ENCODE assay signal across 8 cellular contexts in the genomic region with DNA sequence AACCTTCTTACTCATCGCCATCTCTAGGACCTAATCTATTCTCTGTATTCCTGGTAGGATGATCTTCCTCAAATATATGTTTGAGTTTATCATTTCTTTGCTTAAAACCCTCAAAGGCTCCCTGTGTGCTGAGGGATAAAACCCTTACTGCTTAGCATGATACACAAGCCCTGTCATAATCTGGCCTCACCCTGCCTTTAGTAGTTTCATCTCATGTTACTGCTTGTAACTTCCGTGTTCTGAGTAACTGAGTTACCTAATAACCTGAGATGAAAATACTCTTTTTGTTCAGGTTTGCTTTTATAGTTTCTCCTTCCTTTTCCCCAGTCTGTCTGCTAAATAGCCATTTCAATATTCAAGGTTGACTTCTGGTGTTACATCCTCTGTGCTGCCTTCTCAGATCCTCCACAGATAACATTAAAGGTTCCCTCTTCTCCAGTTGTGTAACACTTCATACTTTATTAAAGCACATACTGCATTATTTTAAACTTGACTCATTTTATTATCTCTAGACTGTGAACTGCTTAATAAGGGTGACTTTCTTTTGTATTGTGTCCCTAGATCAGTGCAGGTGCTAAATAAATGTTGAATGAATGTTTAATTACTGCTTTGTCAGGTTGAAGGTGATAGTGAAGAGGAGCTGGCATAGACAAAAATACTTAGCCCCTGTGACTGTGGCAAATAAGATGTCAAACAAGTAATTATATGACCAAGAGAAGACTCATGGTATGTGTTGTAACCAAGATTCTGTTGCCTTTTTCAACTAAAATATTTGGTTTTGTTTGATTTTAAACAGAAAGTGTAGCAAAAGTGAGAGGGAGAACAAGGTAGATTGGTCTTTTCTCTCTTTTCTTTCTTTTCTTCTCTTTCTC. TPM values are rescaled to one million over a fixed set of nuclear protein-coding genes. Genes with fewer than 3 reads are reported as not detected.
A peak's percentile ranks its signal among the peaks of the same experiment; 100 is the strongest.
DNase-seq lines count a peak whose midpoint lies in the region; ATAC-seq and TF ChIP-seq lines count a peak whose summit lies in the region.

No MANE protein-coding gene starts in this region.

- H3K4me3 ChIP-seq in breast epithelium (no peak overlapping the region), muscle layer of duodenum (ENCODE audit: low read depth in 1 of 2, low read length in 2 of 2) (no peak overlapping the region), ovary (no peak overlapping the region)

- peak; percentile 58 for ATAC-seq in HG03432 (IDR thresholded peaks at IDR 0.05; ENCODE audit: unreplicated experiment)
- no peak for ATAC-seq in HG03521 (IDR thresholded peaks at IDR 0.05; ENCODE audit: unreplicated experiment)
- no peak for ATAC-seq in HG03439 (IDR thresholded peaks at IDR 0.05; ENCODE audit: unreplicated experiment)

- H3K27me3 ChIP-seq in breast epithelium (no peaks in the 10 kb centered on the region), muscle layer of duodenum (ENCODE audit: low read depth, low read length) (no peaks in the 10 kb centered on the region), ovary (no peaks in the 10 kb centered on the region)

- WGBS in ovary, 3 donors = 73 to 85% (median 84%) methylated on average over 2 of the region's 2 CpGs

- TF ChIP-seq CTCF in breast epithelium (IDR thresholded peaks at IDR 0.05) = no peak
- TF ChIP-seq CTCF in ovary (IDR thresholded peaks at IDR 0.05) = no peak

- no peak for TF ChIP-seq EP300 in ovary (IDR thresholded peaks at IDR 0.05)

- DNase-seq in ELR (ENCODE audit: low read depth) (peak; percentile 15), breast epithelium (ENCODE audit: low spot score in 2 of 2) (no peak), NCI-H1092 (lab: John Stamatoyannopoulos, UW) (no peak), ovary (no peak)

- no peaks in the 10 kb centered on the region for H3K36me3 ChIP-seq in breast epithelium
- H3K36me3 ChIP-seq in muscle layer of duodenum (ENCODE audit: control insufficient read depth in 1 of 2, insufficient read depth in 2 of 2, low read length in 2 of 2) = peaks cover 0 to 4% of the 10 kb centered on the region in 2 donors
- H3K36me3 ChIP-seq in ovary = no peaks in the 10 kb centered on the region

- peaks cover 0 to 8% of the 10 kb centered on the region in 2 donors for H3K4me1 ChIP-seq in breast epithelium
- peaks cover 5 to 33% of the 10 kb centered on the region in 2 donors for H3K4me1 ChIP-seq in muscle layer of duodenum (ENCODE audit: control insufficient read depth in 1 of 2, insufficient read depth in 2 of 2, low read length in 2 of 2)
- peaks cover 4% of the 10 kb centered on the region for H3K4me1 ChIP-seq in ovary (ENCODE audit: insufficient read depth)

- no peak for TF ChIP-seq POLR2A in breast epithelium (IDR thresholded peaks at IDR 0.05)
- TF ChIP-seq POLR2A in ovary (IDR thresholded peaks at IDR 0.05) = no peak

- intact Hi-C loops in breast epithelium (cut with DNase I; ENCODE audit: low total_unique reads) (no loop called here), ovary (cut with DNase I) (no loop called here)

- H3K27ac ChIP-seq in breast epithelium = peak overlapping the region; percentile 73 to 86
- H3K27ac ChIP-seq in muscle layer of duodenum (ENCODE audit: low read length) = peak overlapping the region; percentile 53
- H3K27ac ChIP-seq in ovary = no peak overlapping the region

- H3K9me3 ChIP-seq in breast epithelium (no peaks in the 10 kb centered on the region), muscle layer of duodenum (ENCODE audit: control insufficient read depth in 1 of 2, low read length in 2 of 2) (no peaks in the 10 kb centered on the region), ovary (no peaks in the 10 kb centered on the region)

RNA-seq across cellular contexts. Expression of gene NFAT5, which starts 47.8 kb away (rescaled TPM):
- total RNA-seq in breast epithelium = 10 to 100 TPM; 57.3 to 88.3 (median 63.3) TPM
- 10 to 100 TPM; 33.5 to 47.9 (median 38.1) TPM for total RNA-seq in ovary
- polyA plus RNA-seq in ovary = 10 to 100 TPM in 1 of 2 donors, 1 to 10 TPM in 1; 8.2 to 23.7 TPM

Comparison
In these comparisons a context has a peak if more than half of its experiments do, and no peak if none do; other contexts are left out.
1. H3K27ac ChIP-seq: peak in breast epithelium (2 of 2) and muscle layer of duodenum (single experiment); none in ovary (0 of 2).